In genomic region chr3:119098620-119099222, GRCh38 we compare ENCODE assay signal across 9 cellular contexts. TPM values are rescaled to one million over a fixed set of nuclear protein-coding genes. Genes with fewer than 3 reads are reported as not detected.
A peak's percentile ranks its signal among the peaks of the same experiment; 100 is the strongest.
DNase-seq lines count a peak whose midpoint lies in the region; ATAC-seq and TF ChIP-seq lines count a peak whose summit lies in the region.
"Had no signal": no experiment of that assay in that cellular context is flagged by ENCODE, and none has a peak within 500 bp of the region (broad histone marks: within the 10 kb centered on the region; RNA-seq: fewer than 3 reads in every experiment).

No MANE protein-coding gene starts in this region.

- H3K27me3 Mint-ChIP-seq in T-helper 17 cell = no peaks in the 10 kb centered on the region

- ATAC-seq in T-helper 17 cell = no peak
- ATAC-seq: activated T-cell treated with anti-CD3 and anti-CD28 coated beads, Interleukin-2, amount 50 U/mL, for 72 hours had no signal

- TF ChIP-seq CTCF in HL-60 (IDR thresholded peaks at IDR 0.05; ENCODE audit: insufficient read depth, low read length) (peak; percentile 44), retinal pigment epithelial cell (conservative IDR thresholded peaks at IDR 0.05; ENCODE audit: low read depth, low read length) (peak; percentile 76)

- H3K27ac Mint-ChIP-seq in T-helper 17 cell = no peak overlapping the region
- H3K27ac Mint-ChIP-seq: activated T-cell treated with anti-CD3 and anti-CD28 coated beads, Interleukin-2, amount 50 U/mL, for 72 hours had no signal

- no peaks in the 10 kb centered on the region for H3K4me1 Mint-ChIP-seq in T-helper 17 cell

- H3K27me3 ChIP-seq in HL-60 (ENCODE audit: insufficient read depth, poor library complexity, severe bottlenecking) = no peaks in the 10 kb centered on the region

- H3K4me3 Mint-ChIP-seq in T-helper 17 cell = no peak overlapping the region
- H3K4me3 Mint-ChIP-seq: activated T-cell treated with anti-CD3 and anti-CD28 coated beads, Interleukin-2, amount 50 U/mL, for 72 hours had no signal

- in situ Hi-C loops in SK-MEL-5 (cut with HindIII; ENCODE audit: low pct_unique_long_range_greater_than_20kb, low sequenced_read_pairs) = no loop called here

- no peaks in the 10 kb centered on the region for H3K9me3 ChIP-seq in T-helper 17 cell (ENCODE audit: control insufficient read depth, low read length, poor library complexity, severe bottlenecking)

- no peak overlapping the region for H3K4me3 ChIP-seq in HL-60 (replicated peaks; ENCODE audit: insufficient read depth, low read length)
- no peak overlapping the region for H3K4me3 ChIP-seq in retinal pigment epithelial cell (ENCODE audit: low read length)

- DNase-seq in NCI-H2081 (lab: John Stamatoyannopoulos, UW) = peak; percentile 65 to 67
- no peak for DNase-seq in NCI-H2081 treated with DMSO at 0.1 percent for 48 hours (lab: John Stamatoyannopoulos, UW)
- DNase-seq in HL-60 (ENCODE audit: low read depth in 1 of 2, low spot score in 1 of 2) = no peak
- peak; percentile 68 for DNase-seq in SK-MEL-5 (ENCODE audit: low read depth, low spot score)
- peak; percentile 66 for DNase-seq in fibroblast of peridontal ligament (ENCODE audit: extremely low read depth)
- no peak for DNase-seq in retinal pigment epithelial cell (ENCODE audit: low read depth)
- DNase-seq in T-helper 17 cell = no peak
- no peak for DNase-seq in T-helper 9 cell

- no peak overlapping the region for H3K27ac ChIP-seq in HL-60 (replicated peaks)

- peaks cover 2% of the 10 kb centered on the region for H3K36me3 Mint-ChIP-seq in T-helper 17 cell (ENCODE audit: low read depth)

RNA-seq across cellular contexts. Expression of gene TEX55, which starts 47.2 kb away (rescaled TPM):
- not detected in 2 replicates for total RNA-seq in SK-MEL-5 (2014; rRNA removed; shearing (Covaris generic))
- not detected in 2 replicates for polyA plus RNA-seq in SK-MEL-5 (2015; cell fraction: cytosol; rRNA removed)
- not detected in 2 replicates for polyA plus RNA-seq in SK-MEL-5 (2015; cell fraction: nucleus; rRNA removed)
- not detected for total RNA-seq in T-helper 17 cell
- total RNA-seq: activated T-cell treated with anti-CD3 and anti-CD28 coated beads, Interleukin-2, amount 50 U/mL, for 72 hours had no signal

Comparison
In these comparisons a context has a peak if more than half of its experiments do, and no peak if none do; other contexts are left out.
1. DNase-seq: peak in NCI-H2081 (2 of 2), SK-MEL-5 (single experiment) and fibroblast of peridontal ligament (single experiment); none in NCI-H2081 treated with DMSO at 0.1 percent for 48 hours (single experiment), HL-60 (0 of 2), retinal pigment epithelial cell (single experiment), T-helper 17 cell (0 of 3) and T-helper 9 cell (single experiment).